ENCODE assay signal across 9 cellular contexts in the genomic region with DNA sequence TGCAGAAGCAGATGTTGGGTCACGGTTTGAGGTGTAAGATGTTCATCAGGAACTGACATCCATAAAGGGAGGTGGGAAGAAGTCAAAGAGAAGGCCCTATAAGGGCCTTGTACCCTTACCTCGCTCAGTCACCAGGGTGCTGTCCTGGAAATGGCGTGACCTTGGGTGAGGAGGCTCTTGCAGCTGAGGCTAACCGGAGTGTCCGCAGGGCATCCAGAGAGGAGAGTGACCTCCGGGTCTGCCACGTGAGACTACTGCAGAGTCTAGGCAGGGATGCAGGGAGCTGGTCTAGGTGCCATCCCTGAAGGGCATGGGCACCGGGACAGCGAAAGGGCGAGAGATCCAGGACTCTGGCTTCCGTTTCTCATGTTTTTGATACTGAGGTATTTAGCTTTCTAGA.
"Had no signal": no experiment of that assay in that cellular context is flagged by ENCODE, and none has a peak within 500 bp of the region (broad histone marks: within the 10 kb centered on the region; RNA-seq: fewer than 3 reads in every experiment).

No MANE protein-coding gene starts in this region.

- H3K36me3 ChIP-seq: colonic mucosa, tibial artery had no signal

- H3K4me1 ChIP-seq: colonic mucosa had no signal

- H3K4me3 ChIP-seq: colonic mucosa, tibial artery had no signal

- DNase-seq: activated CD4-positive, alpha-beta memory T cell treated with anti-CD3 and anti-CD28 coated beads for 36 hours; activated CD4-positive, alpha-beta T cell treated with anti-CD3 and anti-CD28 coated beads for 1 hour; activated CD8-positive, alpha-beta memory T cell treated with anti-CD3 and anti-CD28 coated beads, Interleukin-2, amount 10 ng/mL, durations not matched to agents 7 days and 5 days; activated naive CD4-positive, alpha-beta T cell treated with anti-CD3 and anti-CD28 coated beads, Interleukin-2, amount 50 U/mL, for 16 hours; activated T-cell treated with anti-CD3 and anti-CD28 coated beads, Interleukin-2, amount 50 U/mL, for 1 hour; caudate nucleus; colonic mucosa; tibial artery had no signal

- H3K27me3 ChIP-seq: colonic mucosa, tibial artery had no signal

- H3K9me3 ChIP-seq: colonic mucosa, tibial artery had no signal

- H3K27ac ChIP-seq: colonic mucosa had no signal

- H3K9me3 Mint-ChIP-seq: activated CD4-positive, alpha-beta memory T cell treated with anti-CD3 and anti-CD28 coated beads for 36 hours; stimulated activated memory B cell treated with anti-CD40 and anti-IgM and Interleukin-4, amounts not matched to agents 10 μg/mL and 1 μg/mL and 100 μg/mL, for 72 hours had no signal

- H3K4me3 Mint-ChIP-seq: activated CD4-positive, alpha-beta memory T cell treated with anti-CD3 and anti-CD28 coated beads for 36 hours; activated CD8-positive, alpha-beta memory T cell treated with anti-CD3 and anti-CD28 coated beads, Interleukin-2, amount 10 ng/mL, durations not matched to agents 7 days and 5 days; stimulated activated memory B cell treated with anti-CD40 and anti-IgM and Interleukin-4, amounts not matched to agents 10 μg/mL and 1 μg/mL and 100 μg/mL, for 72 hours had no signal

- H3K27me3 Mint-ChIP-seq: activated CD4-positive, alpha-beta memory T cell treated with anti-CD3 and anti-CD28 coated beads for 36 hours; activated CD8-positive, alpha-beta memory T cell treated with anti-CD3 and anti-CD28 coated beads, Interleukin-2, amount 10 ng/mL, durations not matched to agents 7 days and 5 days; stimulated activated memory B cell treated with anti-CD40 and anti-IgM and Interleukin-4, amounts not matched to agents 10 μg/mL and 1 μg/mL and 100 μg/mL, for 72 hours had no signal

- ATAC-seq: activated CD8-positive, alpha-beta memory T cell treated with anti-CD3 and anti-CD28 coated beads, Interleukin-2, amount 10 ng/mL, durations not matched to agents 7 days and 5 days; stimulated activated memory B cell treated with anti-CD40 and anti-IgM and Interleukin-4, amounts not matched to agents 10 μg/mL and 1 μg/mL and 100 μg/mL, for 72 hours had no signal

- H3K27ac Mint-ChIP-seq: activated CD4-positive, alpha-beta memory T cell treated with anti-CD3 and anti-CD28 coated beads for 36 hours; activated CD8-positive, alpha-beta memory T cell treated with anti-CD3 and anti-CD28 coated beads, Interleukin-2, amount 10 ng/mL, durations not matched to agents 7 days and 5 days had no signal
